29 cellular contexts compared by ENCODE assay signal in genomic region chr3:73933585-73933984, GRCh38.
"Had no signal": no experiment of that assay in that cellular context is flagged by ENCODE, and none has a peak within 500 bp of the region (broad histone marks: within the 10 kb centered on the region; RNA-seq: fewer than 3 reads in every experiment).

No MANE protein-coding gene starts in this region.

- ATAC-seq: activated CD4-positive, CD25-positive, alpha-beta regulatory T cell treated with anti-CD3 and anti-CD28 coated beads, Interleukin-2, amount 50 U/mL, for 24 hours; activated CD8-positive, alpha-beta T cell treated with anti-CD3 and anti-CD28 coated beads for 36 hours; activated T-cell treated with anti-CD3 and anti-CD28 coated beads, Interleukin-2, amount 50 U/mL, for 4 hours; activated T-helper 17 cell treated with anti-CD3 and anti-CD28 coated beads, Interleukin-2, amount 50 U/mL, for 72 hours; effector memory CD8-positive, alpha-beta T cell; foreskin keratinocyte; gastroesophageal sphincter; T-helper 17 cell had no signal

- H3K4me3 ChIP-seq: esophagus muscularis mucosa, gastroesophageal sphincter had no signal

- H3K27me3 ChIP-seq: brain microvascular endothelial cell, esophagus muscularis mucosa, foreskin keratinocyte, gastroesophageal sphincter had no signal

- H3K36me3 ChIP-seq: brain microvascular endothelial cell, esophagus muscularis mucosa, gastroesophageal sphincter, WERI-Rb-1 had no signal

- H3K4me1 ChIP-seq: esophagus muscularis mucosa, foreskin keratinocyte, gastroesophageal sphincter had no signal

- H3K27ac ChIP-seq: brain microvascular endothelial cell, esophagus muscularis mucosa, foreskin keratinocyte, gastroesophageal sphincter, WERI-Rb-1 had no signal

- DNase-seq: activated B cell treated with CpG ODN at 0.5 μM for 24 hours; activated CD4-positive, alpha-beta T cell treated with anti-CD3 and anti-CD28 coated beads for 48 hours; activated CD4-positive, alpha-beta T cell treated with anti-CD3 and anti-CD28 coated beads, Interleukin-2, amount 50 U/mL, for 1 hour; activated CD4-positive, alpha-beta T cell treated with anti-CD3 and anti-CD28 coated beads, Interleukin-2, amount 50 U/mL, for 48 hours; activated CD8-positive, alpha-beta memory T cell treated with anti-CD3 and anti-CD28 coated beads for 24 hours; activated CD8-positive, alpha-beta T cell treated with anti-CD3 and anti-CD28 coated beads for 36 hours; activated effector memory CD4-positive, alpha-beta T cell treated with Interleukin-2 at 50 U/mL for 16 hours; activated gamma-delta T cell treated with Interleukin-2 at 50 U/mL for 16 hours; activated naive CD4-positive, alpha-beta T cell treated with anti-CD3 and anti-CD28 coated beads, Interleukin-2, amount 50 U/mL, for 16 hours; activated naive CD4-positive, alpha-beta T cell treated with Interleukin-2 at 50 U/mL for 16 hours; activated T-cell treated with anti-CD3 and anti-CD28 coated beads, Interleukin-2, amount 50 U/mL, for 4 hours; amniotic stem cell; anterior cingulate cortex; brain microvascular endothelial cell; caudate nucleus; cortex of kidney; dermis blood vessel endothelial cell; effector CD4-positive, alpha-beta T cell; effector memory CD8-positive, alpha-beta T cell; erythroblast; foreskin keratinocyte; T-helper 1 cell; T-helper 17 cell; T1000; WERI-Rb-1 had no signal

- H3K9me3 ChIP-seq: esophagus muscularis mucosa, gastroesophageal sphincter had no signal
